ENCODE assay signal across 2 cellular contexts in genomic region chr9:131921635-131922034, GRCh38.
DNase-seq lines count a peak whose midpoint lies in the region; ATAC-seq, FAIRE-seq and TF ChIP-seq lines count a peak whose summit lies in the region.
"Not testable (repeated sequence)": the region's sequence is repeated elsewhere in the genome, so short reads cannot be mapped to it uniquely, and the experiment has no call there.

No MANE protein-coding gene starts in this region.

- H3K4me1 ChIP-seq in HEK293 (ENCODE audit: control insufficient read depth, insufficient read depth, low read length); K562 (replicated peaks in 1 of 2; ENCODE audit: control insufficient read depth in 2 of 2, insufficient read depth in 2 of 2, low read length in 2 of 2): not testable (repeated sequence)

- CTCF ChIA-PET in HEK293 (lab: Yijun Ruan, JAX) = interaction anchor here (0.5 to 0.7 kb wide), 2 partner anchors 13 to 181 kb away, joined by 3 read pairs; no protein-coding TSS in a partner anchor
- CTCF ChIA-PET in K562 (lab: Yijun Ruan, JAX; ENCODE audit: low intra/inter-chr PET ratio) = not testable (repeated sequence)

- in situ Hi-C loops in K562 (cut with MboI) = not testable (repeated sequence)

- not testable (repeated sequence) for BruUV-seq in K562 (replicated peaks; lab: Mats Ljungman, UMichigan)

- not testable (repeated sequence) for TF ChIP-seq RAD21 in K562 (CRISPR knock-in tag; conservative IDR thresholded peaks at IDR 0.05 in 1 of 2, IDR thresholded peaks at IDR 0.05 in 1 of 2)

- POLR2A ChIA-PET in HEK293 (lab: Yijun Ruan, JAX); K562 (lab: Yijun Ruan, JAX): not testable (repeated sequence)

- not testable (repeated sequence) for H2AFZ ChIP-seq in K562 (ENCODE audit: low read depth, low read length)

- not testable (repeated sequence) for H3K4me3 ChIP-seq in HEK293 (ENCODE audit: low read depth, low read length); K562

- not testable (repeated sequence) for TF ChIP-seq CTCF in HEK293 (tag by site-specific recombination; IDR thresholded peaks at IDR 0.05); K562 (IDR thresholded peaks at IDR 0.05 in 2 of 3, conservative IDR thresholded peaks at IDR 0.05 in 1 of 3; ENCODE audit: insufficient read depth in 2 of 3, low read depth in 1 of 3, low read length in 3 of 3)

- ATAC-seq in K562 = not testable (repeated sequence)

- not testable (repeated sequence) for DNase-seq in K562 (ENCODE audit: extremely low read depth in 1 of 4, low spot score in 3 of 4)

- H3K79me2 ChIP-seq in K562 (ENCODE audit: control insufficient read depth, insufficient read depth, low read length) = not testable (repeated sequence)

- intact Hi-C loops in K562 (cut with micrococcal nuclease) = not testable (repeated sequence)

- WGBS in K562 (ENCODE audit: insufficient coverage, low coverage, missing lambda C conversion rate) = 85% methylated on average over 3 of the region's 5 CpGs

- H3K27ac ChIP-seq in HEK293 (ENCODE audit: extremely low read depth, low read depth, low read length); K562 (ENCODE audit: extremely low read depth, low read depth, low read length): not testable (repeated sequence)

- not testable (repeated sequence) for H3K27me3 ChIP-seq in K562 (ENCODE audit: control insufficient read depth in 2 of 2, insufficient read depth in 2 of 2, low read length in 2 of 2)

- H4K20me1 ChIP-seq in K562 (replicated peaks; ENCODE audit: control insufficient read depth, insufficient read depth, low read length) = peaks cover 11% of the 10 kb centered on the region; the same call in 1 of the 2 replicates

- H3K36me3 ChIP-seq in HEK293 (ENCODE audit: control insufficient read depth in 2 of 2, insufficient read depth in 1 of 2, low read length in 2 of 2); K562 (ENCODE audit: control insufficient read depth, insufficient read depth, low read length): not testable (repeated sequence)

- TF ChIP-seq POLR2A in K562 (conservative IDR thresholded peaks at IDR 0.05) = not testable (repeated sequence)

- TF ChIP-seq EP300 in K562 (IDR thresholded peaks at IDR 0.05; ENCODE audit: low read length) = not testable (repeated sequence)

- not testable (repeated sequence) for H3K9ac ChIP-seq in K562 (ENCODE audit: insufficient read depth in 1 of 2, low read depth in 2 of 2, low read length in 2 of 2)

- not testable (repeated sequence) for FAIRE-seq in K562 (lab: Jason Lieb, UNC)

- H3K9me1 ChIP-seq in K562 (ENCODE audit: control insufficient read depth, insufficient read depth, low read length) = not testable (repeated sequence)

- H3K4me2 ChIP-seq in K562 (ENCODE audit: insufficient read depth, low read length) = not testable (repeated sequence)

- not testable (repeated sequence) for H3K9me3 ChIP-seq in HEK293 (ENCODE audit: control insufficient read depth, insufficient read depth, low read depth, low read length); K562 (replicated peaks; ENCODE audit: control insufficient read depth, insufficient read depth, low read depth, low read length)

TF ChIP-seq in HEK293, 187 proteins besides CTCF, POLR2A, EP300 and RAD21:
- 0 out of 2 replicates have a peak, but pooled peaks have one; percentile 34 for TF ChIP-seq ZNF580 (tag by site-specific recombination; IDR thresholded peaks at IDR 0.05)
- peak; percentile 66; the same call in 1 of the 2 replicates for TF ChIP-seq ZNF280D (tag by site-specific recombination; IDR thresholded peaks at IDR 0.05)
- peak; percentile 97 for TF ChIP-seq ZNF146 (tag by site-specific recombination; IDR thresholded peaks at IDR 0.05)

TF ChIP-seq in K562, 482 proteins besides CTCF, POLR2A, EP300 and RAD21:
- peak; percentile 58 for TF ChIP-seq ZNF146 (CRISPR knock-in tag; IDR thresholded peaks at IDR 0.05; ENCODE audit: unreplicated experiment)
